In genomic region chr4:118801895-118802575, GRCh38 we compare ENCODE assay signal across 32 cellular contexts. TPM values are rescaled to one million over a fixed set of nuclear protein-coding genes. Genes with fewer than 3 reads are reported as not detected.
DNase-seq lines count a peak whose midpoint lies in the region; ATAC-seq, FAIRE-seq and TF ChIP-seq lines count a peak whose summit lies in the region.
"Had no signal": no experiment of that assay in that cellular context is flagged by ENCODE, and none has a peak within 500 bp of the region (broad histone marks: within the 10 kb centered on the region; RNA-seq: fewer than 3 reads in every experiment).

No MANE protein-coding gene starts in this region.

- intact Hi-C loops in Right ventricle myocardium superior (cut with DNase I) (no loop called here), K562 (cut with micrococcal nuclease) (no loop called here), right lobe of liver (cut with DNase I) (no loop called here)

- ATAC-seq in Right ventricle myocardium superior (ENCODE audit: poor library complexity) (peak; percentile 70), K562 (no peak), right lobe of liver (peak; percentile 77 to 95 (median 86)), HG03469 (IDR thresholded peaks at IDR 0.05; ENCODE audit: unreplicated experiment) (no peak)
- ATAC-seq: activated T-cell treated with anti-CD3 and anti-CD28 coated beads, Interleukin-2, amount 50 U/mL, for 4 hours; body of pancreas; stimulated activated naive CD8-positive, alpha-beta T cell treated with anti-CD3 and anti-CD28 coated beads, Interleukin-15, Interleukin-2, amounts not matched to agents 100 U/mL and 50 U/mL, for 24 hours; upper lobe of right lung had no signal

- H3K4me2 ChIP-seq in K562 (ENCODE audit: insufficient read depth, low read length) = no peak overlapping the region

- H3K4me1 ChIP-seq in right atrium auricular region (peaks cover 0 to 8% of the 10 kb centered on the region in 2 donors), K562 (replicated peaks in 1 of 2; ENCODE audit: control insufficient read depth in 2 of 2, insufficient read depth in 2 of 2, low read length in 2 of 2) (no peaks in the 10 kb centered on the region), right lobe of liver (peaks cover 0 to 13% (median 0%) of the 10 kb centered on the region in 4 donors)
- H3K4me1 ChIP-seq: adrenal gland, HAP-1, SJSA1, upper lobe of right lung had no signal

- WGBS in K562 (ENCODE audit: insufficient coverage, low coverage, missing lambda C conversion rate) = 44% methylated on average over 1 of the region's 1 CpG
- WGBS in right lobe of liver (ENCODE audit: insufficient coverage, low coverage, low lambda C conversion rate, missing lambda C conversion rate) = 5% methylated on average over 1 of the region's 1 CpG

- TF ChIP-seq POLR2A in K562 (conservative IDR thresholded peaks at IDR 0.05) (no peak), right lobe of liver (IDR thresholded peaks at IDR 0.05) (no peak)

- TF ChIP-seq CTCF in right atrium auricular region (IDR thresholded peaks at IDR 0.05) = no peak
- TF ChIP-seq CTCF in K562 (IDR thresholded peaks at IDR 0.05 in 2 of 3, conservative IDR thresholded peaks at IDR 0.05 in 1 of 3; ENCODE audit: insufficient read depth in 2 of 3, low read depth in 1 of 3, low read length in 3 of 3) = no peak
- TF ChIP-seq CTCF in right lobe of liver (IDR thresholded peaks at IDR 0.05) = no peak

- in situ Hi-C loops in K562 (cut with MboI) = no loop called here

- FAIRE-seq in K562 (lab: Jason Lieb, UNC) = no peak
- FAIRE-seq: A204.1, endometrium, G401.6, RCC 7860 had no signal

- H3K9me1 ChIP-seq in K562 (ENCODE audit: control insufficient read depth, insufficient read depth, low read length) = no peaks in the 10 kb centered on the region

- H4K20me1 ChIP-seq in K562 (replicated peaks; ENCODE audit: control insufficient read depth, insufficient read depth, low read length) = no peaks in the 10 kb centered on the region

- no TSS peak for BruUV-seq in K562 (replicated peaks; lab: Mats Ljungman, UMichigan)

- DNase-seq in Right ventricle myocardium superior (no peak), right atrium auricular region (ENCODE audit: low spot score) (no peak), K562 (ENCODE audit: extremely low read depth in 1 of 4, low spot score in 3 of 4) (no peak), right lobe of liver (no peak), NCI-H2029 (lab: John Stamatoyannopoulos, UW) (no peak), activated T-cell treated with anti-CD3 and anti-CD28 coated beads for 4 hours (no peak), epidermal melanocyte (ENCODE audit: insufficient read length, low spot score) (no peak)
- DNase-seq: activated CD4-positive, alpha-beta T cell treated with anti-CD3 and anti-CD28 coated beads, Interleukin-2, amount 10 ng/mL, durations not matched to agents 7 days and 5 days; activated T-cell treated with anti-CD3 and anti-CD28 coated beads, Interleukin-2, amount 50 U/mL, for 4 hours; adrenal gland; AML-193; body of pancreas; Calu3; CD4-positive, CD25-positive, alpha-beta regulatory T cell; cerebellar nuclear complex; DMS79; gastrocnemius medialis; mammary epithelial cell; NCI-H1105 treated with DMSO at 0.1 percent for 48 hours; NCI-H2029 treated with DMSO at 0.1 percent for 48 hours; NCI-H526; spleen; stimulated activated CD4-positive, alpha-beta T cell treated with anti-CD3 and anti-CD28 coated beads, Interleukin-2, amount 100 ng/mL, for 24 hours; stimulated activated naive CD8-positive, alpha-beta T cell treated with anti-CD3 and anti-CD28 coated beads, Interleukin-15, Interleukin-2, amounts not matched to agents 100 U/mL and 50 U/mL, for 24 hours; upper lobe of right lung had no signal

- H3K27me3 ChIP-seq in right atrium auricular region (no peaks in the 10 kb centered on the region), K562 (ENCODE audit: control insufficient read depth in 2 of 2, insufficient read depth in 2 of 2, low read length in 2 of 2) (no peaks in the 10 kb centered on the region), right lobe of liver (no peaks in the 10 kb centered on the region)
- H3K27me3 ChIP-seq: adrenal gland, body of pancreas, gastrocnemius medialis, SJSA1, spleen, upper lobe of right lung had no signal

- H3K79me2 ChIP-seq in K562 (ENCODE audit: control insufficient read depth, insufficient read depth, low read length) = no peaks in the 10 kb centered on the region

- H3K27ac ChIP-seq in right atrium auricular region (peak overlapping the region in 1 of 2 donors; percentile 14), K562 (ENCODE audit: extremely low read depth, low read depth, low read length) (no peak overlapping the region), right lobe of liver (peak overlapping the region in 1 of 3 donors; percentile 14)
- H3K27ac ChIP-seq: adrenal gland, SJSA1, spleen, upper lobe of right lung had no signal

- H3K9me3 ChIP-seq in right atrium auricular region (no peaks in the 10 kb centered on the region), K562 (replicated peaks; ENCODE audit: control insufficient read depth, insufficient read depth, low read depth, low read length) (no peaks in the 10 kb centered on the region), right lobe of liver (no peaks in the 10 kb centered on the region)
- H3K9me3 ChIP-seq: adrenal gland, body of pancreas, gastrocnemius medialis, HAP-1, SJSA1, spleen, upper lobe of right lung had no signal

- POLR2A ChIA-PET in K562 (lab: Yijun Ruan, JAX) = interaction anchor here (0.7 to 1.2 kb wide), 3 partner anchors 8 to 121 kb away, joined by 3 to 4 read pairs (median 3); no protein-coding TSS in a partner anchor

- H3K4me3 ChIP-seq in right atrium auricular region = no peak overlapping the region
- H3K4me3 ChIP-seq in K562 = no peak overlapping the region
- no peak overlapping the region for H3K4me3 ChIP-seq in right lobe of liver
- H3K4me3 ChIP-seq: adrenal gland, body of pancreas, gastrocnemius medialis, HAP-1, SJSA1, spleen, upper lobe of right lung had no signal

- no peak for TF ChIP-seq EP300 in K562 (IDR thresholded peaks at IDR 0.05; ENCODE audit: low read length)

- CTCF ChIA-PET in K562 (lab: Yijun Ruan, JAX; ENCODE audit: low intra/inter-chr PET ratio) = no interaction called here

- H3K9ac ChIP-seq in K562 (ENCODE audit: insufficient read depth in 1 of 2, low read depth in 2 of 2, low read length in 2 of 2) = no peak overlapping the region

- no peak overlapping the region for H2AFZ ChIP-seq in K562 (ENCODE audit: low read depth, low read length)

- TF ChIP-seq RAD21 in K562 (CRISPR knock-in tag; conservative IDR thresholded peaks at IDR 0.05 in 1 of 2, IDR thresholded peaks at IDR 0.05 in 1 of 2) = no peak

- peaks cover 53% of the 10 kb centered on the region for H3K36me3 ChIP-seq in right atrium auricular region
- peaks cover 41% of the 10 kb centered on the region for H3K36me3 ChIP-seq in K562 (ENCODE audit: control insufficient read depth, insufficient read depth, low read length)
- peaks cover 4 to 59% (median 36%) of the 10 kb centered on the region in 4 donors for H3K36me3 ChIP-seq in right lobe of liver

TF ChIP-seq in K562, 482 proteins besides CTCF, POLR2A, EP300 and RAD21:
- TF ChIP-seq CEBPB (tag; IDR thresholded peaks at IDR 0.05) = 0 out of 2 replicates have a peak, but pooled peaks have one; percentile 8
- no peak for TF ChIP-seq ZNF408 (CRISPR knock-in tag; IDR thresholded peaks at IDR 0.05; ENCODE audit: low read depth)
TF ChIP-seq in K562: peak in this region for 1.

RNA-seq across cellular contexts. Expression of gene SEC24D, which starts 33.9 kb away (rescaled TPM):
- total RNA-seq in Right ventricle myocardium superior (10.2 TPM), right atrium auricular region (10 to 100 TPM; 25.8 to 33.4 TPM), K562 (2014; rRNA removed) (8.1 and 10.4 TPM in 2 replicates), K562 (2014; rRNA removed; fragmentation: Illumina TruSeq; extraction: Trizol) (15.0 and 16.5 TPM in 2 replicates), K562 (2015; rRNA removed; fragmentation: Illumina TruSeq; extraction: Trizol) (11.3 and 12.1 TPM in 2 replicates), K562 (2021) (20.0 and 20.1 TPM in 2 replicates), right lobe of liver (10 to 100 TPM; 52.2 to 80.1 (median 69.2) TPM)
- total RNA-seq in K562 (2011; cell fraction: chromatin; rRNA removed; ENCODE audit: low replicate concordance) = 81.0 and 127 TPM in 2 replicates
- total RNA-seq in K562 (2011; cell fraction: nucleolus; rRNA removed) = 24.8 and 40.4 TPM in 2 replicates
- 67.7 and 90.5 TPM in 2 replicates for total RNA-seq in K562 (2011; cell fraction: nucleoplasm; rRNA removed)
- polyA plus RNA-seq in K562 (2011; rRNA removed) (22.5 and 37.3 TPM in 2 replicates), K562 (2014; fragmentation: Illumina TruSeq; extraction: Trizol) (16.8 and 19.6 TPM in 2 replicates), K562 (2014; fragmentation: Nextera tagmentation; extraction: Ambion mirVana) (1 to 10 TPM; 7.1 to 8.1 TPM), K562 (2014; rRNA removed) (9.0 and 10.5 TPM in 2 replicates)
- 12.3 and 36.0 TPM in 2 replicates for polyA plus RNA-seq in K562 (2011; cell fraction: cytosol; rRNA removed)
- 44.1 and 66.0 TPM in 2 replicates for polyA plus RNA-seq in K562 (2011; cell fraction: nucleus; rRNA removed)
- polyA plus RNA-seq in K562 (2012) = 13.2 and 34.7 TPM in 2 replicates
- polyA minus RNA-seq in K562 (2011; rRNA and poly(A)+ RNA removed) = 34.8 and 79.8 TPM in 2 replicates
- polyA minus RNA-seq in K562 (2011; cell fraction: cytosol; rRNA and poly(A)+ RNA removed) = 17.4 and 37.8 TPM in 2 replicates
- 39.9 and 102 TPM in 2 replicates for polyA minus RNA-seq in K562 (2011; cell fraction: nucleus; rRNA and poly(A)+ RNA removed)

Comparison
In these comparisons a context has a peak if more than half of its experiments do, and no peak if none do; other contexts are left out.
1. ATAC-seq: peak in Right ventricle myocardium superior (single experiment) and right lobe of liver (4 of 4); none in K562 (single experiment) and HG03469 (single experiment).